2 cellular contexts compared by ENCODE assay signal in the genomic region with DNA sequence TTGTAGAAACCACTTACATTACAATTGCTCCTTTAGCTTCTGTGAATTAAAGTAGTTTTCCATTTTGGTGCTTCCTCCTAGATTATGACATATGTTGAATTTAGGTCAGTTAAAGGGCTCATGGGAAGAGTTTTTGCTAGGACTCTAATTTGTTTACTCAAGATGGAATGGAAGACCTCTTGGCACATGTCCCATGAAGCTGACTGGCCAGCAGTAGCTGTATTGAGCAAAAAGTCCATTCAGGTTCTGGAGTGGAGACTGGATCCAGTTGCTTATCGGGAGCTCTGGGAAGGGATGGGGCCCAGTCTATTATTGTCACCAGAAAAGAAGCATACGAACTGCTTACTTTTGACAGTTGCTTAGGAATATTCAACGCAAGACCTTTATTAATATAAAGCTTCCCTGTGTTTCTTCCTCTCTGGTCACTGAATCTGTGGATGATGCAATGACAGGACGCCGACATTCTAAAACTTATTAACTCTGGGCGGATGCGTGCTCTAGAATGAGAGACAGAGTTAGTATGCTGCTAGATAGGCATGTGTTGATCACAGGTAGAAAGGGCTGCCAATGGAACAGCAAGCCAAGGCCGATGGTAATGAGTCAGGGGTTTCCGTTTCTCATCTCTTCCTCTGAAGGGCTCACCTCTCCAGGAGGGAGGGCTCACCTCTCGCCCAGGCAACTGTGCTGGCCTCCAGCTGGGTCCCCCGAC.
A peak's percentile ranks its signal among the peaks of the same experiment; 100 is the strongest.
TF ChIP-seq lines count a peak whose summit lies in the region.

No MANE protein-coding gene starts in this region.

TF ChIP-seq in IMR-90, 13 proteins besides CTCF, POLR2A, EP300 and RAD21 (continued from another document):
- no peak for TF ChIP-seq USF2 (IDR thresholded peaks at IDR 0.05; ENCODE audit: low read depth, low read length)
- no peak for TF ChIP-seq CHD1 (IDR thresholded peaks at IDR 0.05; ENCODE audit: low read depth, low read length)
- TF ChIP-seq NFE2L2 (IDR thresholded peaks at IDR 0.05; ENCODE audit: low read depth, low read length), result no peak
- TF ChIP-seq CEBPB (IDR thresholded peaks at IDR 0.05; ENCODE audit: low read depth, low read length), result no peak
- no peak for TF ChIP-seq MAZ (IDR thresholded peaks at IDR 0.05; ENCODE audit: borderline replicate concordance, low read depth, low read length)
- no peak for TF ChIP-seq MXI1 (IDR thresholded peaks at IDR 0.05; ENCODE audit: borderline replicate concordance, low read depth, low read length)
- TF ChIP-seq, protein P1, sequence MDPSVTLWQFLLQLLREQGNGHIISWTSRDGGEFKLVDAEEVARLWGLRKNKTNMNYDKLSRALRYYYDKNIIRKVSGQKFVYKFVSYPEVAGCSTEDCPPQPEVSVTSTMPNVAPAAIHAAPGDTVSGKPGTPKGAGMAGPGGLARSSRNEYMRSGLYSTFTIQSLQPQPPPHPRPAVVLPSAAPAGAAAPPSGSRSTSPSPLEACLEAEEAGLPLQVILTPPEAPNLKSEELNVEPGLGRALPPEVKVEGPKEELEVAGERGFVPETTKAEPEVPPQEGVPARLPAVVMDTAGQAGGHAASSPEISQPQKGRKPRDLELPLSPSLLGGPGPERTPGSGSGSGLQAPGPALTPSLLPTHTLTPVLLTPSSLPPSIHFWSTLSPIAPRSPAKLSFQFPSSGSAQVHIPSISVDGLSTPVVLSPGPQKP (IDR thresholded peaks at IDR 0.05; ENCODE audit: borderline replicate concordance, low read depth, low read length), result no peak
- TF ChIP-seq BHLHE40 (IDR thresholded peaks at IDR 0.05; ENCODE audit: low read depth, low read length), result no peak
- TF ChIP-seq MAFK (IDR thresholded peaks at IDR 0.05; ENCODE audit: low read depth, low read length), result no peak
- TF ChIP-seq RFX5 (IDR thresholded peaks at IDR 0.05; ENCODE audit: low read depth, low read length), result no peak
- no peak for TF ChIP-seq SMC3 (IDR thresholded peaks at IDR 0.05; ENCODE audit: low read depth, low read length)
- TF ChIP-seq RCOR1 (IDR thresholded peaks at IDR 0.05; ENCODE audit: insufficient replicate concordance, low read length), result no peak
TF ChIP-seq in IMR-90: peak in this region for 0.

TF ChIP-seq in liver, 16 proteins besides CTCF, POLR2A, EP300 and RAD21 (continued from another document):
- peak; percentile 92 for TF ChIP-seq ATF3 (IDR thresholded peaks at IDR 0.05)
- peak; percentile 40 to 64 for TF ChIP-seq HNF4A (conservative IDR thresholded peaks at IDR 0.05)
- TF ChIP-seq JUND (IDR thresholded peaks at IDR 0.05), result peak; percentile 35 to 44
- peak; percentile 25 to 50 for TF ChIP-seq RXRA (IDR thresholded peaks at IDR 0.05)
- no peak for TF ChIP-seq GABPA (IDR thresholded peaks at IDR 0.05 in 1 of 2, conservative IDR thresholded peaks at IDR 0.05 in 1 of 2)
- no peak for TF ChIP-seq EGR1 (IDR thresholded peaks at IDR 0.05; ENCODE audit: low read depth in 2 of 2)
- peak; percentile 59 for TF ChIP-seq TAF1 (conservative IDR thresholded peaks at IDR 0.05)
- TF ChIP-seq, protein P2, sequence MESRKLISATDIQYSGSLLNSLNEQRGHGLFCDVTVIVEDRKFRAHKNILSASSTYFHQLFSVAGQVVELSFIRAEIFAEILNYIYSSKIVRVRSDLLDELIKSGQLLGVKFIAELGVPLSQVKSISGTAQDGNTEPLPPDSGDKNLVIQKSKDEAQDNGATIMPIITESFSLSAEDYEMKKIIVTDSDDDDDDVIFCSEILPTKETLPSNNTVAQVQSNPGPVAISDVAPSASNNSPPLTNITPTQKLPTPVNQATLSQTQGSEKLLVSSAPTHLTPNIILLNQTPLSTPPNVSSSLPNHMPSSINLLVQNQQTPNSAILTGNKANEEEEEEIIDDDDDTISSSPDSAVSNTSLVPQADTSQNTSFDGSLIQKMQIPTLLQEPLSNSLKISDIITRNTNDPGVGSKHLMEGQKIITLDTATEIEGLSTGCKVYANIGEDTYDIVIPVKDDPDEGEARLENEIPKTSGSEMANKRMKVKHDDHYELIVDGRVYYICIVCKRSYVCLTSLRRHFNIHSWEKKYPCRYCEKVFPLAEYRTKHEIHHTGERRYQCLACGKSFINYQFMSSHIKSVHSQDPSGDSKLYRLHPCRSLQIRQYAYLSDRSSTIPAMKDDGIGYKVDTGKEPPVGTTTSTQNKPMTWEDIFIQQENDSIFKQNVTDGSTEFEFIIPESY (IDR thresholded peaks at IDR 0.05), result no peak
- TF ChIP-seq YY1 (IDR thresholded peaks at IDR 0.05), result peak; percentile 58
- peak; percentile 26 for TF ChIP-seq NR2F2 (IDR thresholded peaks at IDR 0.05)
- no peak for TF ChIP-seq HNF4G (IDR thresholded peaks at IDR 0.05)
- TF ChIP-seq MAX (IDR thresholded peaks at IDR 0.05), result peak; percentile 31
- no peak for TF ChIP-seq FOXA1 (IDR thresholded peaks at IDR 0.05)
- TF ChIP-seq REST (IDR thresholded peaks at IDR 0.05), result no peak
